31 cellular contexts compared by ENCODE assay signal in the genomic region with DNA sequence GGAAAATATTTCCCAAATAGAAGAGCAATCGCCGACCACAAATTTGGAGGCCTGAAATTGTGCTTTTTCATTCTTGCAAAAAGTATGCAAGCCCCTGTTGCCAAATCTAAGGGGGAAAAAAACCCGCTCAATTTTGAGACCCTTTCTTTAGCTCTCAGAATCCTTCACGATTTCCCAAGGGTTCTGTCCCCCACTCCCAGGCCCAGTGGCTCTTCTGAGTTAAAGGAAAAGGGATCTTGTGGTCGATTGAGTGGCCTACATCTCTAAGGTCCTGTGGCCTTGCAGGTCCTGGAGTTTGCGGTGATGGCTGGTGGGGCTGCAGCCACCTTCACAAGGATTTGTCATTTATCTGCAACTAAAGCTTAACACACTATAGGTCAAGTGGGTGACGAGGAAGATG. TPM values are rescaled to one million over a fixed set of nuclear protein-coding genes. Genes with fewer than 3 reads are reported as not detected.
"Had no signal": no experiment of that assay in that cellular context is flagged by ENCODE, and none has a peak within 500 bp of the region (broad histone marks: within the 10 kb centered on the region; RNA-seq: fewer than 3 reads in every experiment).

No MANE protein-coding gene starts in this region.

- FAIRE-seq: colon, kidney had no signal

- H3K27ac ChIP-seq: dorsolateral prefrontal cortex, epithelial cell of prostate, gastrocnemius medialis, prostate gland, skin epidermis, spleen, thoracic aorta, transverse colon, vagina had no signal

- H3K9me3 Mint-ChIP-seq: stimulated activated memory B cell treated with anti-CD40 and anti-IgM and Interleukin-4, amounts not matched to agents 10 μg/mL and 1 μg/mL and 100 μg/mL, for 72 hours; stimulated activated naive CD8-positive, alpha-beta T cell treated with anti-CD3 and anti-CD28 coated beads, Interleukin-15, Interleukin-2, amounts not matched to agents 100 ng/mL and 50 ng/mL, for 24 hours had no signal

- H3K9me3 ChIP-seq: gastrocnemius medialis, prostate gland, spleen, thoracic aorta, transverse colon, vagina had no signal

- H3K4me3 ChIP-seq: prostate gland, spleen, thoracic aorta, transverse colon, vagina had no signal

- H3K4me3 Mint-ChIP-seq: naive thymus-derived CD8-positive, alpha-beta T cell; stimulated activated memory B cell treated with anti-CD40 and anti-IgM and Interleukin-4, amounts not matched to agents 10 μg/mL and 1 μg/mL and 100 μg/mL, for 72 hours; stimulated activated naive CD8-positive, alpha-beta T cell treated with anti-CD3 and anti-CD28 coated beads, Interleukin-15, Interleukin-2, amounts not matched to agents 100 ng/mL and 50 ng/mL, for 24 hours had no signal

- DNase-seq: dorsolateral prefrontal cortex; effector CD4-positive, alpha-beta T cell; foreskin fibroblast; gastrocnemius medialis; head of caudate nucleus; mesendoderm; midbrain; naive thymus-derived CD8-positive, alpha-beta T cell; occipital lobe; right cardiac atrium; spleen; stimulated activated CD4-positive, alpha-beta T cell treated with anti-CD3 and anti-CD28 coated beads, Interleukin-4, amount 100 ng/mL, for 4 hours; transverse colon had no signal

- ATAC-seq: esophagus mucosa; gastrocnemius medialis; left lobe of liver; naive thymus-derived CD8-positive, alpha-beta T cell; right cardiac atrium; stimulated activated memory B cell treated with anti-CD40 and anti-IgM and Interleukin-4, amounts not matched to agents 10 μg/mL and 1 μg/mL and 100 μg/mL, for 72 hours had no signal

- H3K27ac Mint-ChIP-seq: naive thymus-derived CD8-positive, alpha-beta T cell; stimulated activated memory B cell treated with anti-CD40 and anti-IgM and Interleukin-4, amounts not matched to agents 10 μg/mL and 1 μg/mL and 100 μg/mL, for 72 hours; stimulated activated naive CD8-positive, alpha-beta T cell treated with anti-CD3 and anti-CD28 coated beads, Interleukin-15, Interleukin-2, amounts not matched to agents 100 ng/mL and 50 ng/mL, for 24 hours had no signal

- H3K4me1 ChIP-seq: gastrocnemius medialis, prostate gland had no signal

- H3K36me3 Mint-ChIP-seq: stimulated activated memory B cell treated with anti-CD40 and anti-IgM and Interleukin-4, amounts not matched to agents 10 μg/mL and 1 μg/mL and 100 μg/mL, for 72 hours had no signal

- H3K36me3 ChIP-seq: gastrocnemius medialis, prostate gland, spleen, thoracic aorta, transverse colon, vagina had no signal

RNA-seq across cellular contexts. Expression of a gene that starts 1.8 kb away (rescaled TPM):
- total RNA-seq: cerebellum; esophagus mucosa; glomerular endothelial cell; kidney; left lobe of liver; liver; lung microvascular endothelial cell; myocyte; naive thymus-derived CD8-positive, alpha-beta T cell; prostate gland; right cardiac atrium; spleen; thoracic aorta; transverse colon; ureter; vagina had no signal
- polyA plus RNA-seq: liver; naive thymus-derived CD8-positive, alpha-beta T cell; neural cell; right cardiac atrium; spleen had no signal
